In the genomic region with DNA sequence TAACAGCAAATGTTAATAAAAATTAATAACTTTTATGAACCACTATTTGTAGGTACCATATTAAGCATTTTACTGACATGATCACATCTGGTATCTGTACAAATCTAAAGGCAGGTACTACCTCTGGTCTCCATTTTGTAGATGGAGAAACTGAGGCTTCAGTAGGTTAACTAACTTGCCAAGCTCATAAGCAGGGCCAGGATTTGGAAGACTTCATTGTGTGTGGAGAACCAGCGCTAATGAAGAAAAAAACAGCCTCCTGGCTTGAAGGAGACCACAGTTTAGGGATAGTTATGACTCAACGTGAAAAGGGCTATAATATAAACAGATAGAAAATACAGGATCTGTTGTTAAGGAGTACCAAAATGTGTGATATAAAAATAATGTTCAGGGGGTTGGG, we compare ENCODE assay signal across 1 cellular context.
TF ChIP-seq lines count a peak whose summit lies in the region.

No MANE protein-coding gene starts in this region.

TF ChIP-seq in IMR-90, 13 proteins besides CTCF, POLR2A, EP300 and RAD21:
- TF ChIP-seq BHLHE40 (IDR thresholded peaks at IDR 0.05; ENCODE audit: low read depth, low read length) (no peak), RFX5 (IDR thresholded peaks at IDR 0.05; ENCODE audit: low read depth, low read length) (no peak), FOS (IDR thresholded peaks at IDR 0.05; ENCODE audit: low read depth, low read length) (no peak), MAZ (IDR thresholded peaks at IDR 0.05; ENCODE audit: borderline replicate concordance, low read depth, low read length) (no peak), CHD1 (IDR thresholded peaks at IDR 0.05; ENCODE audit: low read depth, low read length) (no peak), RCOR1 (IDR thresholded peaks at IDR 0.05; ENCODE audit: insufficient replicate concordance, low read length) (no peak), MXI1 (IDR thresholded peaks at IDR 0.05; ENCODE audit: borderline replicate concordance, low read depth, low read length) (no peak), SMC3 (IDR thresholded peaks at IDR 0.05; ENCODE audit: low read depth, low read length) (no peak), MAFK (IDR thresholded peaks at IDR 0.05; ENCODE audit: low read depth, low read length) (no peak), CEBPB (IDR thresholded peaks at IDR 0.05; ENCODE audit: low read depth, low read length) (no peak), NFE2L2 (IDR thresholded peaks at IDR 0.05; ENCODE audit: low read depth, low read length) (no peak), USF2 (IDR thresholded peaks at IDR 0.05; ENCODE audit: low read depth, low read length) (no peak)
- TF ChIP-seq, protein P1, sequence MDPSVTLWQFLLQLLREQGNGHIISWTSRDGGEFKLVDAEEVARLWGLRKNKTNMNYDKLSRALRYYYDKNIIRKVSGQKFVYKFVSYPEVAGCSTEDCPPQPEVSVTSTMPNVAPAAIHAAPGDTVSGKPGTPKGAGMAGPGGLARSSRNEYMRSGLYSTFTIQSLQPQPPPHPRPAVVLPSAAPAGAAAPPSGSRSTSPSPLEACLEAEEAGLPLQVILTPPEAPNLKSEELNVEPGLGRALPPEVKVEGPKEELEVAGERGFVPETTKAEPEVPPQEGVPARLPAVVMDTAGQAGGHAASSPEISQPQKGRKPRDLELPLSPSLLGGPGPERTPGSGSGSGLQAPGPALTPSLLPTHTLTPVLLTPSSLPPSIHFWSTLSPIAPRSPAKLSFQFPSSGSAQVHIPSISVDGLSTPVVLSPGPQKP (IDR thresholded peaks at IDR 0.05; ENCODE audit: borderline replicate concordance, low read depth, low read length), result no peak
